ENCODE assay signal across 1 cellular context in genomic region chr22:20666560-20666959, GRCh38.
TF ChIP-seq lines count a peak whose summit lies in the region.

No MANE protein-coding gene starts in this region.

TF ChIP-seq in K562, 482 proteins besides CTCF, POLR2A, EP300 and RAD21 (continued from another document):
- TF ChIP-seq ZNF699 (CRISPR knock-in tag; IDR thresholded peaks at IDR 0.05; ENCODE audit: insufficient replicate concordance) (peak; percentile 31), ZNF143 (CRISPR knock-in tag; IDR thresholded peaks at IDR 0.05) (no peak), MIER1 (IDR thresholded peaks at IDR 0.05; ENCODE audit: low read depth) (no peak), TSC22D4 (tag; IDR thresholded peaks at IDR 0.05) (no peak), ZBTB8A (IDR thresholded peaks at IDR 0.05; ENCODE audit: partially characterized antibody) (no peak), ZNF175 (CRISPR knock-in tag; IDR thresholded peaks at IDR 0.05; ENCODE audit: low read depth) (no peak), MYBL2 (IDR thresholded peaks at IDR 0.05; ENCODE audit: low read depth) (0 out of 2 replicates have a peak, but pooled peaks have one; percentile 24), MYBL2 (CRISPR knock-in tag; IDR thresholded peaks at IDR 0.05; ENCODE audit: borderline replicate concordance) (no peak), GABPB2 (CRISPR knock-in tag; conservative IDR thresholded peaks at IDR 0.05) (no peak), BMI1 (IDR thresholded peaks at IDR 0.05; ENCODE audit: low read length) (no peak), SMARCB1 (IDR thresholded peaks at IDR 0.05; ENCODE audit: insufficient read length, low read depth) (no peak), ZBTB49 (CRISPR knock-in tag; IDR thresholded peaks at IDR 0.05; ENCODE audit: borderline replicate concordance) (no peak), ZNF274 (IDR thresholded peaks at IDR 0.05; ENCODE audit: borderline replicate concordance, low read depth, low read length) (no peak), ZNF316 (IDR thresholded peaks at IDR 0.05) (peak; percentile 81), ELF2 (CRISPR knock-in tag; IDR thresholded peaks at IDR 0.05) (0 out of 2 replicates have a peak, but pooled peaks have one; percentile 31), JUN (IDR thresholded peaks at IDR 0.05; ENCODE audit: borderline replicate concordance, low read depth, low read length) (no peak), JUN (CRISPR knock-in tag; IDR thresholded peaks at IDR 0.05; ENCODE audit: borderline replicate concordance) (no peak), GTF2B (IDR thresholded peaks at IDR 0.05; ENCODE audit: extremely low read depth, insufficient read length) (no peak), SNAPC5 (CRISPR knock-in tag; IDR thresholded peaks at IDR 0.05) (no peak)
- TF ChIP-seq, protein P1, sequence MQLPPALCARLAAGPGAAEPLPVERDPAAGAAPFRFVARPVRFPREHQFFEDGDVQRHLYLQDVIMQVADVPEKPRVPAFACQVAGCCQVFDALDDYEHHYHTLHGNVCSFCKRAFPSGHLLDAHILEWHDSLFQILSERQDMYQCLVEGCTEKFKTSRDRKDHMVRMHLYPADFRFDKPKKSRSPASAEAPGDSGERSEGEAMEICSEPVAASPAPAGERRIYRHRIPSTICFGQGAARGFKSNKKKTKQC (CRISPR knock-in tag; IDR thresholded peaks at IDR 0.05) = no peak
